Comparison of ENCODE assay signal across 8 cellular contexts in the genomic region with DNA sequence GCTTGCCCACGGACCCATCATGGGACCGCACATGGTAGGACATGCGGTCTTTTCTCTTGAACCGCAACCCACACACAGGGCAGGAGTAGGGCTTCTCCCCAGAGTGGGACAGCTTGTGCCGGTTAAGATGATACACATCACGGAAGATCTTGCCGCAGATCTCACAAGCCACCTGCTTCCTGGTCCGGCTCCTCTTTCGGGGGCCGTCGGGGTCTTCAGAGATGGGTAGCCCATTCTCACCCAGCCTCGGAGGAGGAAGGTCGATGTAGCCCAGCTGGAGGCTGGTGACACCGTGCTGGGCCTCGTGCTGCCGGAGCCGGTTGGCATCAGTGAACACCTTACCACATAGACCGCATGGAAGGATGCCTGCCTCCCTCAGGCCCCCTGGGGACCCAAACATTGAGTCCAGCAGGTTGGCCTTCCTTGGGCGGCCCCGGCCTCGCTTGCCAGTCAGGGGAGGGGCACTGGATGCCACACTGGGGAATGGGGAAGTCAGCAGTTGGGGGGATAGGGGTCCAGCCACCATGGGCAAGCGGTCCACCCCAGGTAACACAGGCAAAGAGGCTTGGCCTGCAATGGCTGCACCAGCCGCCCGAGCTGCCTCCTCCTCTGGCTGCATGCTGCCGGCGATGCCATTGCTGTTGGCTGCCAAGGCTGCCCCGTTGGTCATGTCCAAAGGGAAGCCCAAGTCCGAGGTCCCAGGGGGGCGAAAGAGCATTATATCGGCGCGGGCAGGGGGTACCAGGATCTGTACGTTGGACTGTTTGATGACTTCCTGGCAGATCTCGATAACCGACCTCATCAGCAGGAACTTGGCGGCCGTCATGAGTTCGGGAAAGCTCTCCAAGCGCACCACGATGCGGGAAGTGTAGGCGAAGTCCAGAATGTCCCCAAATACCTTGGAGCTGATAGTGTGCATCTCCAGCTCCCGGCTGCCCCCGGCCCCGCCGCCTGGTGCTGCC. TPM values are rescaled to one million over a fixed set of nuclear protein-coding genes. Genes with fewer than 3 reads are reported as not detected.
DNase-seq lines count a peak whose midpoint lies in the region; ATAC-seq and TF ChIP-seq lines count a peak whose summit lies in the region.

No MANE protein-coding gene starts in this region.

- in situ Hi-C loops in GM13977 (cut with MboI; ENCODE audit: low pct_unique_long_range_greater_than_20kb, low sequenced_read_pairs, unreplicated experiment) (no loop called here), mammary epithelial cell (cut with MboI; ENCODE audit: low sequenced_read_pairs in 2 of 2) (no loop called here)

- 49% methylated on average over 31 of the region's 46 CpGs for WGBS in mammary epithelial cell (ENCODE audit: low coverage, missing lambda C conversion rate)

- dilution Hi-C loops in mammary epithelial cell (cut with HindIII; ENCODE audit: low sequenced_read_pairs): no loop called here

- no peaks in the 10 kb centered on the region for H3K79me2 ChIP-seq in mammary epithelial cell (ENCODE audit: insufficient read depth, low read length)

- CTCF ChIA-PET in mammary epithelial cell (lab: Charles Lee; ENCODE audit: low non-redundant PET): no interaction called here

- peak overlapping the region; percentile 94 for H3K4me2 ChIP-seq in mammary epithelial cell (ENCODE audit: insufficient read depth, low read depth, low read length)

- H3K9me3 ChIP-seq in SK-N-MC (ENCODE audit: low read depth, low read length) (no peaks in the 10 kb centered on the region), mammary epithelial cell (replicated peaks; ENCODE audit: insufficient read depth, low read length) (no peaks in the 10 kb centered on the region)

- TF ChIP-seq CTCF in GM13977 (IDR thresholded peaks at IDR 0.05; ENCODE audit: extremely low read depth, insufficient read depth, missing control alignments) (peak; percentile 6), mammary epithelial cell (conservative IDR thresholded peaks at IDR 0.05 in 1 of 2, IDR thresholded peaks at IDR 0.05 in 1 of 2; ENCODE audit: extremely low read depth in 1 of 2, insufficient read depth in 1 of 2, low read depth in 1 of 2, low read length in 2 of 2) (no peak)

- peak overlapping the region; percentile 91 for H3K4me3 ChIP-seq in SK-N-MC
- peak overlapping the region in 2 of 3 experiments; percentile 55 to 66 for H3K4me3 ChIP-seq in mammary epithelial cell (replicated peaks in 1 of 3; ENCODE audit: insufficient read depth in 1 of 3, low read depth in 2 of 3, low read length in 3 of 3)

- H2AFZ ChIP-seq in mammary epithelial cell (ENCODE audit: low read depth, low read length): no peak overlapping the region

- intact Hi-C loops in mammary epithelial cell (cut with micrococcal nuclease): loop anchor here (1.0 kb wide), 1 partner anchor 55 kb away; a partner anchor contains a TSS

- no peak for ATAC-seq in GM19467 (IDR thresholded peaks at IDR 0.05; ENCODE audit: unreplicated experiment)
- no peak for ATAC-seq in activated CD4-positive, CD25-positive, alpha-beta regulatory T cell treated with anti-CD3 and anti-CD28 coated beads, Interleukin-2, amount 50 U/mL, for 24 hours

- DNase-seq in GM13977 (ENCODE audit: low spot score) (peak; percentile 35), SK-N-MC (ENCODE audit: low read depth, low spot score) (no peak), mammary epithelial cell (no peak), left kidney (ENCODE audit: low read depth, low spot score) (peak; percentile 64), epidermal melanocyte (ENCODE audit: insufficient read length, low spot score) (no peak)
- peak; percentile 8 for DNase-seq in stimulated activated CD8-positive, alpha-beta memory T cell treated with anti-CD3 and anti-CD28 coated beads, Interleukin-12 subunit alpha, Interleukin-12 subunit beta, amount 100 ng/mL, for 4 hours (ENCODE audit: low read depth)

- no peaks in the 10 kb centered on the region for H4K20me1 ChIP-seq in mammary epithelial cell (ENCODE audit: insufficient read depth, low read length)

- H3K27ac ChIP-seq in SK-N-MC: no peak overlapping the region
- H3K27ac ChIP-seq in mammary epithelial cell (ENCODE audit: insufficient read depth, low read depth, low read length): no peak overlapping the region

- peaks cover 38% of the 10 kb centered on the region for H3K4me1 ChIP-seq in mammary epithelial cell (ENCODE audit: insufficient read depth, low read length)

- H3K9ac ChIP-seq in SK-N-MC (ENCODE audit: insufficient read length) (peak overlapping the region; percentile 63), mammary epithelial cell (ENCODE audit: insufficient read depth, low read length) (no peak overlapping the region)

- H3K27me3 ChIP-seq in mammary epithelial cell (ENCODE audit: insufficient read depth, low read length): no peaks in the 10 kb centered on the region

- H3K36me3 ChIP-seq in SK-N-MC (ENCODE audit: insufficient read depth, low read length) (peaks cover 42% of the 10 kb centered on the region; the same call in 1 of the 2 replicates), mammary epithelial cell (ENCODE audit: insufficient read depth, low read length) (no peaks in the 10 kb centered on the region)

- BruUV-seq in mammary epithelial cell (replicated peaks; lab: Mats Ljungman, UMichigan): no TSS peak

RNA-seq across cellular contexts. Expression of a gene that starts 1.5 kb away (rescaled TPM):
- total RNA-seq in mammary epithelial cell: 1 to 10 TPM; 7.2 to 8.3 TPM
- 4.7 TPM for polyA plus RNA-seq in mammary epithelial cell
- 13.1 TPM for polyA minus RNA-seq in mammary epithelial cell

RNA-seq across cellular contexts. Expression of a gene that starts 52.4 kb away (rescaled TPM):
- total RNA-seq in mammary epithelial cell: 10 to 100 TPM in 1 of 2 donors, 1 to 10 TPM in 1; 2.9 to 14.2 TPM
- 2.8 TPM for polyA plus RNA-seq in mammary epithelial cell
- 0.31 TPM for polyA minus RNA-seq in mammary epithelial cell

RNA-seq across cellular contexts. Expression of a gene that starts 54.8 kb away (rescaled TPM):
- 10 to 100 TPM; 64.8 to 65.3 TPM for total RNA-seq in mammary epithelial cell
- 67.0 TPM for polyA plus RNA-seq in mammary epithelial cell
- polyA minus RNA-seq in mammary epithelial cell: 56.5 TPM

Comparison
In these comparisons a context has a peak if more than half of its experiments do, and no peak if none do; other contexts are left out.
1. DNase-seq: peak in GM13977 (single experiment), left kidney (single experiment) and stimulated activated CD8-positive, alpha-beta memory T cell treated with anti-CD3 and anti-CD28 coated beads, Interleukin-12 subunit alpha, Interleukin-12 subunit beta, amount 100 ng/mL, for 4 hours (single experiment); none in SK-N-MC (single experiment), mammary epithelial cell (single experiment) and epidermal melanocyte (single experiment).